Comparison of ENCODE assay signal across 1 cellular context in genomic region chr9:136886610-136887597, GRCh38.
TF ChIP-seq lines count a peak whose summit lies in the region.

No MANE protein-coding gene starts in this region.

TF ChIP-seq in HepG2, 621 proteins besides CTCF, POLR2A, EP300 and RAD21 (continued from another document and continues in another):
- TF ChIP-seq MYNN (CRISPR knock-in tag; IDR thresholded peaks at IDR 0.05; ENCODE audit: low read depth) (no peak), MTA1 (CRISPR knock-in tag; IDR thresholded peaks at IDR 0.05; ENCODE audit: borderline replicate concordance) (peak; percentile 65), FOXP4 (CRISPR knock-in tag; IDR thresholded peaks at IDR 0.05) (0 out of 2 replicates have a peak, but pooled peaks have one; percentile 10), ZNF281 (CRISPR knock-in tag; IDR thresholded peaks at IDR 0.05; ENCODE audit: borderline replicate concordance) (no peak), ZXDC (CRISPR knock-in tag; IDR thresholded peaks at IDR 0.05) (no peak), RNF2 (conservative IDR thresholded peaks at IDR 0.05; ENCODE audit: low read depth) (no peak), ZMYM2 (CRISPR knock-in tag; IDR thresholded peaks at IDR 0.05) (no peak), ZEB1 (IDR thresholded peaks at IDR 0.05; ENCODE audit: insufficient replicate concordance, low read depth) (no peak), MLLT10 (CRISPR knock-in tag; IDR thresholded peaks at IDR 0.05) (no peak), ZNF660 (CRISPR knock-in tag; IDR thresholded peaks at IDR 0.05; ENCODE audit: borderline replicate concordance, low read depth) (no peak), MBD4 (IDR thresholded peaks at IDR 0.05; ENCODE audit: borderline replicate concordance, low read length) (no peak), ZNF790 (CRISPR knock-in tag; IDR thresholded peaks at IDR 0.05; ENCODE audit: borderline replicate concordance) (no peak), CBX1 (IDR thresholded peaks at IDR 0.05; ENCODE audit: low read depth) (no peak), ZNF33B (CRISPR knock-in tag; IDR thresholded peaks at IDR 0.05) (peak; percentile 65; the same call in 1 of the 2 replicates), POLR2AphosphoS2 (IDR thresholded peaks at IDR 0.05; ENCODE audit: low read depth, low read length) (no peak), KDM5A (IDR thresholded peaks at IDR 0.05; ENCODE audit: borderline replicate concordance, low read length) (no peak), GTF3A (CRISPR knock-in tag; conservative IDR thresholded peaks at IDR 0.05) (no peak), BORCS8-MEF2B (CRISPR knock-in tag; IDR thresholded peaks at IDR 0.05) (peak; percentile 15; the same call in 1 of the 2 replicates), ZNF101 (CRISPR knock-in tag; IDR thresholded peaks at IDR 0.05; ENCODE audit: borderline replicate concordance, low read depth) (no peak), FOSL2 (CRISPR knock-in tag; IDR thresholded peaks at IDR 0.05) (no peak), CENPT (CRISPR knock-in tag; IDR thresholded peaks at IDR 0.05; ENCODE audit: low read depth) (no peak), ZBTB10 (CRISPR knock-in tag; IDR thresholded peaks at IDR 0.05; ENCODE audit: borderline replicate concordance) (no peak), TBX2 (CRISPR knock-in tag; IDR thresholded peaks at IDR 0.05; ENCODE audit: borderline replicate concordance) (no peak), U2AF2 (IDR thresholded peaks at IDR 0.05; ENCODE audit: low read depth, low read length) (no peak), MXD4 (CRISPR knock-in tag; IDR thresholded peaks at IDR 0.05) (no peak), ZNF451 (CRISPR knock-in tag; IDR thresholded peaks at IDR 0.05) (peak; percentile 81; the same call in 1 of the 2 replicates), HOXA5 (CRISPR knock-in tag; IDR thresholded peaks at IDR 0.05) (no peak), GLMP (CRISPR knock-in tag; IDR thresholded peaks at IDR 0.05; ENCODE audit: borderline replicate concordance) (no peak), CHD4 (IDR thresholded peaks at IDR 0.05; ENCODE audit: borderline replicate concordance, low read length) (no peak), HNF4A (CRISPR knock-in tag; IDR thresholded peaks at IDR 0.05) (0 out of 2 replicates have a peak, but pooled peaks have one; percentile 16), TFE3 (CRISPR knock-in tag; IDR thresholded peaks at IDR 0.05) (no peak), E2F1 (CRISPR knock-in tag; IDR thresholded peaks at IDR 0.05) (no peak), HOXD1 (CRISPR knock-in tag; IDR thresholded peaks at IDR 0.05) (peak; percentile 54; the same call in 1 of the 2 replicates), ZNF282 (IDR thresholded peaks at IDR 0.05; ENCODE audit: partially characterized antibody) (no peak), LBX2 (CRISPR knock-in tag; IDR thresholded peaks at IDR 0.05; ENCODE audit: borderline replicate concordance) (no peak), E2F5 (CRISPR knock-in tag; conservative IDR thresholded peaks at IDR 0.05) (0 out of 2 replicates have a peak, but pooled peaks have one; percentile 68), ZNF747 (CRISPR knock-in tag; IDR thresholded peaks at IDR 0.05; ENCODE audit: borderline replicate concordance) (no peak), ZNF136 (CRISPR knock-in tag; IDR thresholded peaks at IDR 0.05; ENCODE audit: low read depth) (no peak), ZNF276 (CRISPR knock-in tag; IDR thresholded peaks at IDR 0.05; ENCODE audit: low read depth) (no peak), PCBP2 (optimal IDR thresholded peaks at IDR 0.05; ENCODE audit: low read depth, low read length, poor library complexity, severe bottlenecking) (no peak), ZNF460 (CRISPR knock-in tag; IDR thresholded peaks at IDR 0.05; ENCODE audit: borderline replicate concordance) (no peak), ZNF10 (CRISPR knock-in tag; IDR thresholded peaks at IDR 0.05; ENCODE audit: borderline replicate concordance, low read depth) (no peak), SIX4 (CRISPR knock-in tag; IDR thresholded peaks at IDR 0.05) (no peak), ZNF274 (CRISPR knock-in tag; IDR thresholded peaks at IDR 0.05) (no peak), GLI4 (CRISPR knock-in tag; IDR thresholded peaks at IDR 0.05; ENCODE audit: borderline replicate concordance) (no peak), ZKSCAN5 (CRISPR knock-in tag; IDR thresholded peaks at IDR 0.05) (no peak), TEAD3 (CRISPR knock-in tag; optimal IDR thresholded peaks at IDR 0.05; ENCODE audit: borderline replicate concordance) (peak; percentile 28)
